ENCODE assay signal across 10 cellular contexts in the genomic region with DNA sequence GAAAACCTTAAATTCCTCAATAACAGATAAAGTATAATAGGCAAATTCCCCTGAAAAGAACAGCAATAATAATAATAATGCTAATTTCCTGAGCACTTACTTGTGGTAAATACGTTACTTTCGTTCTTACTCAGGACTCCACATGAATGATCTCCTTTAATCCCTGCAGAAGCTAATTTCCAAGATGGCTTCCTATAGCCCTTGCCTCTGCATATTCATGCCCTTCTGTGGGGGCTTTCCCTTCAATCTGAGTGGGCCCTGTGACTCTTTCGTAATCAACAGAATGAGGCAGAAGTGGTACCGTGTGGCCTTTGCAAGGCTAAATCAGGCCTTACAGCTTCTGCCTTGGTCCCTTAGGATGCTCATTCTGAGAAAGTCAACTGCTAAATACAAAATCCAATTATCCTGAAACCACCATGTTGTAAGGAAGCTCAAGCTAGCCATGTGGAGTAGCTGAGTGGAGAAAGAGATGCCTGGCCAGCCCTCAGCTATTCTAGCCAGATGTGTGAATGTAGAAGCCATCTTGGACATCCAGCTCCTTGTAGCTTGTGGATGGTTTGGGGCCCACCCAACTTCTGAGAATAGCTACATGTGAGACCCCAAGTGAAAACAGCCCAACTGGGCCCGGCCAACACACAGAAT. TPM values are rescaled to one million over a fixed set of nuclear protein-coding genes. Genes with fewer than 3 reads are reported as not detected.
DNase-seq lines count a peak whose midpoint lies in the region; ATAC-seq and TF ChIP-seq lines count a peak whose summit lies in the region.
"Had no signal": no experiment of that assay in that cellular context is flagged by ENCODE, and none has a peak within 500 bp of the region (broad histone marks: within the 10 kb centered on the region; RNA-seq: fewer than 3 reads in every experiment).

No MANE protein-coding gene starts in this region.

- TF ChIP-seq CTCF in CD4-positive, alpha-beta T cell (IDR thresholded peaks at IDR 0.05): no peak
- TF ChIP-seq CTCF in adrenal gland (IDR thresholded peaks at IDR 0.05) (no peak), lower lobe of right lung (IDR thresholded peaks at IDR 0.05) (no peak)

- H3K27me3 Mint-ChIP-seq in CD4-positive, alpha-beta T cell: no peaks in the 10 kb centered on the region
- H3K27me3 Mint-ChIP-seq: activated naive CD4-positive, alpha-beta T cell treated with anti-CD3 and anti-CD28 coated beads, Interleukin-2, amount 50 U/mL, for 24 hours had no signal

- H3K27me3 ChIP-seq in CD4-positive, alpha-beta T cell (ENCODE audit: control insufficient read depth, insufficient read depth, low read length): no peaks in the 10 kb centered on the region
- H3K27me3 ChIP-seq in adrenal gland (no peaks in the 10 kb centered on the region), lower lobe of right lung (ENCODE audit: low read depth) (no peaks in the 10 kb centered on the region)

- peak overlapping the region; percentile 25 for H3K4me3 Mint-ChIP-seq in CD4-positive, alpha-beta T cell

- POLR2A ChIA-PET in CD4-positive, alpha-beta T cell (lab: Charles Lee): interaction anchor here (0.8 to 2.2 kb wide), 4 partner anchors 11 to 148 kb away, joined by 3 to 5 read pairs (median 4); a partner anchor contains a TSS

- H3K9me3 Mint-ChIP-seq in CD4-positive, alpha-beta T cell: no peaks in the 10 kb centered on the region
- H3K9me3 Mint-ChIP-seq: activated naive CD4-positive, alpha-beta T cell treated with anti-CD3 and anti-CD28 coated beads, Interleukin-2, amount 50 U/mL, for 24 hours had no signal

- no peaks in the 10 kb centered on the region for H3K36me3 ChIP-seq in adrenal gland (replicated peaks in 1 of 2)
- H3K36me3 ChIP-seq in lower lobe of right lung: no peaks in the 10 kb centered on the region

- ATAC-seq in CD4-positive, alpha-beta T cell (ENCODE audit: poor library complexity): no peak
- ATAC-seq in GM19043 (IDR thresholded peaks at IDR 0.05; ENCODE audit: low read depth, unreplicated experiment) (peak; percentile 58), HG03469 (IDR thresholded peaks at IDR 0.05; ENCODE audit: unreplicated experiment) (peak; percentile 46), lower lobe of right lung (no peak)

- no peaks in the 10 kb centered on the region for H3K36me3 Mint-ChIP-seq in CD4-positive, alpha-beta T cell (ENCODE audit: low read depth)
- H3K36me3 Mint-ChIP-seq: activated naive CD4-positive, alpha-beta T cell treated with anti-CD3 and anti-CD28 coated beads, Interleukin-2, amount 50 U/mL, for 24 hours had no signal

- no peak for DNase-seq in CD4-positive, alpha-beta T cell
- no peak for DNase-seq in adrenal gland
- no peak for DNase-seq in AG08395 (ENCODE audit: low spot score)
- no peak for DNase-seq in pons (ENCODE audit: low spot score)
- no peak for DNase-seq in lower lobe of right lung
- DNase-seq: GOT3 had no signal

- H3K9me3 ChIP-seq in CD4-positive, alpha-beta T cell (ENCODE audit: control insufficient read depth, low read length): no peaks in the 10 kb centered on the region
- H3K9me3 ChIP-seq in adrenal gland (replicated peaks in 1 of 3) (no peaks in the 10 kb centered on the region), lower lobe of right lung (no peaks in the 10 kb centered on the region)

- H3K27ac Mint-ChIP-seq in CD4-positive, alpha-beta T cell: no peak overlapping the region

- H3K27ac ChIP-seq in CD4-positive, alpha-beta T cell (ENCODE audit: low read depth, low read length): no peak overlapping the region
- H3K27ac ChIP-seq in cingulate gyrus (ENCODE audit: low read depth, low read length) (peak overlapping the region; percentile 4), adrenal gland (no peak overlapping the region), lower lobe of right lung (no peak overlapping the region)

- no peak for TF ChIP-seq POLR2A in adrenal gland (IDR thresholded peaks at IDR 0.05)

- CTCF ChIA-PET in CD4-positive, alpha-beta T cell (lab: Charles Lee): interaction anchor here (1.4 to 3.1 kb wide), 4 partner anchors 18 to 189 kb away, joined by 3 to 8 read pairs (median 6); a partner anchor contains a TSS

- H3K4me1 ChIP-seq in adrenal gland (replicated peaks in 1 of 2) (peaks cover 0 to 8% of the 10 kb centered on the region in 2 donors), lower lobe of right lung (peaks cover 47% of the 10 kb centered on the region)

- 70 to 83% (median 81%) methylated on average over 5 of the region's 5 CpGs for WGBS in adrenal gland, 4 donors

- intact Hi-C loops in CD4-positive, alpha-beta T cell (cut with DNase I, micrococcal nuclease): loop anchor here in 1 of 2 experiments (5.0 kb wide), 1 partner anchor 52 kb away; a partner anchor contains a TSS
- intact Hi-C loops in adrenal gland (cut with DNase I): no loop called here
- intact Hi-C loops in lower lobe of right lung (cut with DNase I): no loop called here

- peaks cover 49% of the 10 kb centered on the region for H3K4me1 Mint-ChIP-seq in CD4-positive, alpha-beta T cell (ENCODE audit: low read depth)

- no peak overlapping the region for H3K4me3 ChIP-seq in adrenal gland
- H3K4me3 ChIP-seq in lower lobe of right lung: no peak overlapping the region

RNA-seq across cellular contexts. Expression of a gene that starts 50.5 kb away (rescaled TPM):
- 1 to 10 TPM; 3.2 to 4.5 TPM for total RNA-seq in CD4-positive, alpha-beta T cell
- total RNA-seq in adrenal gland (10 to 100 TPM in 6 of 8 donors, 1 to 10 TPM in 2; 7.0 to 18.1 (median 12.8) TPM), lower lobe of right lung (26.1 TPM)
- 10 to 100 TPM; 15.5 to 24.5 (median 20.9) TPM for polyA plus RNA-seq in adrenal gland

RNA-seq across cellular contexts. Expression of a gene that starts 52.2 kb away (rescaled TPM):
- 10 to 100 TPM; 60.8 to 62.9 TPM for total RNA-seq in CD4-positive, alpha-beta T cell
- total RNA-seq in adrenal gland (10 to 100 TPM; 30.8 to 63.1 (median 37.9) TPM), lower lobe of right lung (37.0 TPM)
- 10 to 100 TPM; 20.1 to 57.7 (median 26.4) TPM for polyA plus RNA-seq in adrenal gland

Comparison
In these comparisons a context has a peak if more than half of its experiments do, and no peak if none do; other contexts are left out.
1. ATAC-seq: peak in GM19043 (single experiment) and HG03469 (single experiment); none in CD4-positive, alpha-beta T cell (single experiment) and lower lobe of right lung (0 of 2).